In genomic region chr7:33750177-33750576, GRCh38 we compare ENCODE assay signal across 10 cellular contexts.
DNase-seq lines count a peak whose midpoint lies in the region; ATAC-seq and TF ChIP-seq lines count a peak whose summit lies in the region.
"Had no signal": no experiment of that assay in that cellular context is flagged by ENCODE, and none has a peak within 500 bp of the region (broad histone marks: within the 10 kb centered on the region; RNA-seq: fewer than 3 reads in every experiment).

No MANE protein-coding gene starts in this region.

- TF ChIP-seq EP300 in tibial nerve (IDR thresholded peaks at IDR 0.05) = no peak

- no peak for TF ChIP-seq CTCF in tibial nerve (IDR thresholded peaks at IDR 0.05)

- WGBS in tibial nerve, 2 donors = 71 to 83% methylated on average over 1 of the region's 1 CpG

- H3K36me3 ChIP-seq in tibial nerve = no peaks in the 10 kb centered on the region

- DNase-seq in myocyte (ENCODE audit: low read depth) (peak; percentile 96), retina (no peak), RPMI8226 (no peak), DMS53 treated with DMSO at 0.1 percent for 48 hours (lab: John Stamatoyannopoulos, UW; ENCODE audit: unreplicated experiment) (no peak), tibial nerve (ENCODE audit: low spot score in 2 of 2) (no peak)
- DNase-seq: NCI-H2029 treated with DMSO at 0.1 percent for 48 hours; stimulated activated naive CD8-positive, alpha-beta T cell treated with anti-CD3 and anti-CD28 coated beads, Interleukin-15, Interleukin-2, amounts not matched to agents 100 U/mL and 50 U/mL, for 24 hours had no signal

- H3K27ac ChIP-seq in tibial nerve = no peak overlapping the region

- peak; percentile 78 for ATAC-seq in GM18909 (IDR thresholded peaks at IDR 0.05; ENCODE audit: poor library complexity, unreplicated experiment)
- ATAC-seq in HG02588 (IDR thresholded peaks at IDR 0.05; ENCODE audit: unreplicated experiment) = peak; percentile 75
- peak; percentile 84 for ATAC-seq in HG03521 (IDR thresholded peaks at IDR 0.05; ENCODE audit: unreplicated experiment)
- ATAC-seq: stimulated activated naive CD8-positive, alpha-beta T cell treated with anti-CD3 and anti-CD28 coated beads, Interleukin-15, Interleukin-2, amounts not matched to agents 100 U/mL and 50 U/mL, for 24 hours had no signal

- H3K4me1 ChIP-seq in tibial nerve = peaks cover 0 to 13% (median 0%) of the 10 kb centered on the region in 4 donors

- H3K9me3 ChIP-seq in tibial nerve = no peaks in the 10 kb centered on the region

- no peak for TF ChIP-seq POLR2A in tibial nerve (IDR thresholded peaks at IDR 0.05)

- H3K27me3 ChIP-seq in tibial nerve = no peaks in the 10 kb centered on the region

- H3K4me3 ChIP-seq in tibial nerve = no peak overlapping the region
